ENCODE assay signal across 13 cellular contexts in the genomic region with DNA sequence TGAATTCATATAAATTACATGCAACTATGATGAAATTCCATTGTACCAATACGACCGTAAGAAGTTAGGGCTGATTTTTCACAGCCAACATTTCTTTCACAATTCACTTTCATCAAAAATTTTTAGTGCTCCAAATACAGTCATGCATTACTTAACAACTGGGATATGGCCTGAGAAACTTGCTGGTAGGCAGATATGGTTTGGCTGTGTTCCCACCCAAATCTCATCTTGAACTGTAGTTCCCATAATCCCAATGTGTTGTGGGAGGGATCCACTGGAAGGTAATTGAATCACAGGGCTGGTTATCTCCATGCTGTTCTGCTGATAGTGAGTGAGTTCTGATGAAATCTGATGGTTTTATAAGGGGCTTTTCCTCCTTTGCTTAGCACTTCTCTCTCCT.
"Had no signal": no experiment of that assay in that cellular context is flagged by ENCODE, and none has a peak within 500 bp of the region (broad histone marks: within the 10 kb centered on the region; RNA-seq: fewer than 3 reads in every experiment).

No MANE protein-coding gene starts in this region.

- H3K9me3 ChIP-seq: prostate gland, right lobe of liver had no signal

- H3K27me3 Mint-ChIP-seq: activated CD4-positive, alpha-beta T cell treated with anti-CD3 and anti-CD28 coated beads, Interleukin-2, amount 10 ng/mL, durations not matched to agents 7 days and 5 days; activated naive CD8-positive, alpha-beta T cell treated with anti-CD3 and anti-CD28 coated beads for 36 hours had no signal

- DNase-seq: activated CD4-positive, alpha-beta T cell treated with anti-CD3 and anti-CD28 coated beads, Interleukin-2, amount 10 ng/mL, durations not matched to agents 7 days and 5 days; activated naive CD8-positive, alpha-beta T cell treated with anti-CD3 and anti-CD28 coated beads for 36 hours; esophagus squamous epithelium; islet precursor cell; left lung; mesenchymal stem cell; natural killer cell; right lobe of liver; stimulated activated naive CD8-positive, alpha-beta T cell treated with anti-CD3 and anti-CD28 coated beads, Interleukin-15, Interleukin-2, amounts not matched to agents 100 U/mL and 50 U/mL, for 24 hours; transverse colon had no signal

- H3K36me3 ChIP-seq: breast epithelium, prostate gland, right lobe of liver had no signal

- H3K4me3 Mint-ChIP-seq: activated CD4-positive, alpha-beta T cell treated with anti-CD3 and anti-CD28 coated beads, Interleukin-2, amount 10 ng/mL, durations not matched to agents 7 days and 5 days; activated naive CD8-positive, alpha-beta T cell treated with anti-CD3 and anti-CD28 coated beads for 36 hours; activated T-helper 1 cell treated with anti-CD3 and anti-CD28 coated beads, Interleukin-12 subunit alpha, Interleukin-12 subunit beta, Interleukin-2, Interleukin-4 antibody, amounts not matched to agents 30 ng/mL and 10 ng/mL and 1 ng/mL, durations not matched to agents 14 hours and 24 hours and 36 hours; natural killer cell had no signal

- H3K4me1 Mint-ChIP-seq: activated CD4-positive, alpha-beta T cell treated with anti-CD3 and anti-CD28 coated beads, Interleukin-2, amount 10 ng/mL, durations not matched to agents 7 days and 5 days; activated naive CD8-positive, alpha-beta T cell treated with anti-CD3 and anti-CD28 coated beads for 36 hours had no signal

- H3K27ac Mint-ChIP-seq: activated CD4-positive, alpha-beta T cell treated with anti-CD3 and anti-CD28 coated beads, Interleukin-2, amount 10 ng/mL, durations not matched to agents 7 days and 5 days; activated naive CD8-positive, alpha-beta T cell treated with anti-CD3 and anti-CD28 coated beads for 36 hours; activated T-helper 1 cell treated with anti-CD3 and anti-CD28 coated beads, Interleukin-12 subunit alpha, Interleukin-12 subunit beta, Interleukin-2, Interleukin-4 antibody, amounts not matched to agents 30 ng/mL and 10 ng/mL and 1 ng/mL, durations not matched to agents 14 hours and 24 hours and 36 hours; natural killer cell had no signal

- H3K4me1 ChIP-seq: breast epithelium, esophagus squamous epithelium, left lung, prostate gland, right lobe of liver, transverse colon had no signal

- ATAC-seq: left lung; natural killer cell; right lobe of liver; stimulated activated naive CD8-positive, alpha-beta T cell treated with anti-CD3 and anti-CD28 coated beads, Interleukin-15, Interleukin-2, amounts not matched to agents 100 U/mL and 50 U/mL, for 24 hours had no signal

- H3K27ac ChIP-seq: breast epithelium, esophagus squamous epithelium, left lung, prostate gland, right lobe of liver, transverse colon had no signal

- H3K27me3 ChIP-seq: breast epithelium, esophagus squamous epithelium, left lung, right lobe of liver, transverse colon had no signal

- H3K4me3 ChIP-seq: breast epithelium, esophagus squamous epithelium, left lung, prostate gland, right lobe of liver, transverse colon had no signal
